In the genomic region with DNA sequence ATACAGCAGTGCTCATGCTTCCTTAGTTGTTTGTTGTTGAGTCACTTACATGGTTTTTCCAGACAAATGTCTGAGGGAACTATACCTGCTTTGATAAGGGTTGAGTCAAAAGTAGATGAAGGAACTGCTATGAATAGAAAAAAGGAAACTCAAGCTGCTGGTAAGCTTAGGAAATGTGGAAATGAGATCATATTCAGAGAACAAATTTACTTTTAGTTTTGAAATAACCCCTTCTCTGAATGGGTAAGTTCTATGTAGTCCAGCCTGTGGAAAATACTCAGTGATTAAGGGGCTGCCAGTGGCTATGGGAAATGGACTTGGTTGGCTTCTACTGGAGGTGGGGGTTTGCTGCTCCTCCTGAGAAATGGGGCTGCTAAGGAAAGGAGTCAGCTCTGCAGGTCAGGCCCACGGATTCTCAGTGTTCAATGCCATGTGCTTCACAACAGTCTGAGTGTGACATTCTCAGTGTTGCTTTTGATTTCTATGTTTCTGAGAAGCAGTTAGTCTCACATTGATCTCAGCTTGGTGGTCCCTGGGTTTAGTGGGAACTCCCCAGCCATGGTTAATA, we compare ENCODE assay signal across 9 cellular contexts. TPM values are rescaled to one million over a fixed set of nuclear protein-coding genes. Genes with fewer than 3 reads are reported as not detected.
DNase-seq lines count a peak whose midpoint lies in the region; ATAC-seq and TF ChIP-seq lines count a peak whose summit lies in the region.
"Had no signal": no experiment of that assay in that cellular context is flagged by ENCODE, and none has a peak within 500 bp of the region (broad histone marks: within the 10 kb centered on the region; RNA-seq: fewer than 3 reads in every experiment).

No MANE protein-coding gene starts in this region.

- H3K4me1 Mint-ChIP-seq in activated T-cell treated with anti-CD3 and anti-CD28 coated beads, Interleukin-2, amount 50 U/mL, for 4 hours (ENCODE audit: low read depth) = peaks cover 61% of the 10 kb centered on the region

- no peaks in the 10 kb centered on the region for H3K79me2 ChIP-seq in ACC112 (ENCODE audit: control insufficient read depth, insufficient read depth, low read length, unreplicated experiment)

- ATAC-seq in GM19463 (IDR thresholded peaks at IDR 0.05; ENCODE audit: unreplicated experiment) (peak; percentile 54), HG03520 (IDR thresholded peaks at IDR 0.05; ENCODE audit: unreplicated experiment) (peak; percentile 58), lower lobe of right lung (peak; percentile 49 to 74), thoracic aorta (ENCODE audit: insufficient number of reproducible peaks, low FRiP score, low read depth) (peak; percentile 82)
- peak; percentile 83 to 87 for ATAC-seq in activated T-cell treated with anti-CD3 and anti-CD28 coated beads, Interleukin-2, amount 50 U/mL, for 4 hours

- peak overlapping the region; percentile 17 for H3K4me3 ChIP-seq in ACC112 (ENCODE audit: low read depth, low read length)
- no peak overlapping the region for H3K4me3 ChIP-seq in lower lobe of right lung
- peak overlapping the region; percentile 27 for H3K4me3 ChIP-seq in thoracic aorta
- H3K4me3 ChIP-seq: cardiac muscle cell had no signal

- peaks cover 6% of the 10 kb centered on the region for H3K9me3 Mint-ChIP-seq in activated T-cell treated with anti-CD3 and anti-CD28 coated beads, Interleukin-2, amount 50 U/mL, for 4 hours

- H3K36me3 Mint-ChIP-seq in activated T-cell treated with anti-CD3 and anti-CD28 coated beads, Interleukin-2, amount 50 U/mL, for 4 hours (ENCODE audit: insufficient read depth) = no peaks in the 10 kb centered on the region

- TF ChIP-seq CTCF in lower lobe of right lung (IDR thresholded peaks at IDR 0.05) = no peak
- no peak for TF ChIP-seq CTCF in thoracic aorta (IDR thresholded peaks at IDR 0.05)

- H3K27me3 Mint-ChIP-seq in activated T-cell treated with anti-CD3 and anti-CD28 coated beads, Interleukin-2, amount 50 U/mL, for 4 hours (ENCODE audit: low read depth) = no peaks in the 10 kb centered on the region

- peak overlapping the region; percentile 91 for H2AFZ ChIP-seq in ACC112 (ENCODE audit: low read length, unreplicated experiment)

- H3K4me3 Mint-ChIP-seq in activated T-cell treated with anti-CD3 and anti-CD28 coated beads, Interleukin-2, amount 50 U/mL, for 4 hours = peak overlapping the region; percentile 45

- peaks cover 25% of the 10 kb centered on the region for H3K4me1 ChIP-seq in ACC112 (ENCODE audit: control insufficient read depth, insufficient read depth, low read length, unreplicated experiment)
- H3K4me1 ChIP-seq in lower lobe of right lung = peaks cover 27% of the 10 kb centered on the region
- H3K4me1 ChIP-seq in thoracic aorta (ENCODE audit: control insufficient read depth in 1 of 2, low read depth in 2 of 2) = peaks cover 25 to 43% of the 10 kb centered on the region in 2 donors

- H3K27ac ChIP-seq in ACC112 (ENCODE audit: low read depth, low read length) (peak overlapping the region; percentile 80), lower lobe of right lung (peak overlapping the region; percentile 56), thoracic aorta (peak overlapping the region; percentile 80 to 88)
- H3K27ac ChIP-seq: cardiac muscle cell had no signal

- H3K9me3 ChIP-seq in lower lobe of right lung (no peaks in the 10 kb centered on the region), thoracic aorta (no peaks in the 10 kb centered on the region)

- no peaks in the 10 kb centered on the region for H3K27me3 ChIP-seq in ACC112 (ENCODE audit: insufficient read depth, low read length)
- H3K27me3 ChIP-seq in lower lobe of right lung (ENCODE audit: low read depth) = no peaks in the 10 kb centered on the region
- H3K27me3 ChIP-seq in thoracic aorta (replicated peaks; ENCODE audit: insufficient read depth) = no peaks in the 10 kb centered on the region
- H3K27me3 ChIP-seq: cardiac muscle cell had no signal

- H3K36me3 ChIP-seq in ACC112 (ENCODE audit: insufficient read depth, low read length) = no peaks in the 10 kb centered on the region
- no peaks in the 10 kb centered on the region for H3K36me3 ChIP-seq in lower lobe of right lung
- H3K36me3 ChIP-seq in thoracic aorta = no peaks in the 10 kb centered on the region
- H3K36me3 ChIP-seq: cardiac muscle cell had no signal

- DNase-seq in activated T-cell treated with anti-CD3 and anti-CD28 coated beads, Interleukin-2, amount 50 U/mL, for 4 hours = peak; percentile 25
- DNase-seq in lower lobe of right lung = no peak
- DNase-seq in thoracic aorta (ENCODE audit: low spot score) = no peak
- no peak for DNase-seq in NCI-H345 treated with DMSO at 0.1 percent for 48 hours (lab: John Stamatoyannopoulos, UW; ENCODE audit: unreplicated experiment)
- DNase-seq in NCI-H2171 (lab: John Stamatoyannopoulos, UW) = no peak

- intact Hi-C loops in lower lobe of right lung (cut with DNase I) = no loop called here

RNA-seq across cellular contexts. Expression of a gene that starts 47.7 kb away (rescaled TPM):
- total RNA-seq in activated T-cell treated with anti-CD3 and anti-CD28 coated beads, Interleukin-2, amount 50 U/mL, for 4 hours = 10 to 100 TPM; 10.1 to 16.3 (median 12.8) TPM
- total RNA-seq in lower lobe of right lung (115 TPM), thoracic aorta (100 to 1,000 TPM in 1 of 2 donors, 10 to 100 TPM in 1; 29.2 to 148 TPM)
